In genomic region chr1:37317870-37318431, GRCh38 we compare ENCODE assay signal across 18 cellular contexts.
DNase-seq lines count a peak whose midpoint lies in the region; ATAC-seq and TF ChIP-seq lines count a peak whose summit lies in the region.
"Had no signal": no experiment of that assay in that cellular context is flagged by ENCODE, and none has a peak within 500 bp of the region (broad histone marks: within the 10 kb centered on the region; RNA-seq: fewer than 3 reads in every experiment).

No MANE protein-coding gene starts in this region.

- H3K4me1 Mint-ChIP-seq in endodermal cell: peaks cover 26% of the 10 kb centered on the region
- no peaks in the 10 kb centered on the region for H3K4me1 Mint-ChIP-seq in activated CD8-positive, alpha-beta T cell treated with anti-CD3 and anti-CD28 coated beads, Interleukin-2, amount 10 ng/mL, durations not matched to agents 7 days and 5 days (ENCODE audit: low read depth)

- no peaks in the 10 kb centered on the region for H3K36me3 Mint-ChIP-seq in endodermal cell (ENCODE audit: low read depth)
- H3K36me3 Mint-ChIP-seq in activated CD8-positive, alpha-beta T cell treated with anti-CD3 and anti-CD28 coated beads, Interleukin-2, amount 10 ng/mL, durations not matched to agents 7 days and 5 days (ENCODE audit: low read depth): no peaks in the 10 kb centered on the region
- H3K36me3 Mint-ChIP-seq: CD8-positive, alpha-beta memory T cell had no signal

- H3K4me3 Mint-ChIP-seq in endodermal cell: no peak overlapping the region
- no peak overlapping the region for H3K4me3 Mint-ChIP-seq in activated CD8-positive, alpha-beta T cell treated with anti-CD3 and anti-CD28 coated beads, Interleukin-2, amount 10 ng/mL, durations not matched to agents 7 days and 5 days
- H3K4me3 Mint-ChIP-seq: CD8-positive, alpha-beta memory T cell; neural crest cell; T-helper 1 cell treated with Interleukin-12 subunit alpha and Interleukin-12 subunit beta and Interleukin-4 antibody, amounts not matched to agents 30 μg/mL and 1 μg/mL, for 36 hours had no signal

- no peaks in the 10 kb centered on the region for H3K36me3 ChIP-seq in endodermal cell (ENCODE audit: control insufficient read depth, insufficient read depth, low read length)
- no peaks in the 10 kb centered on the region for H3K36me3 ChIP-seq in MG63
- H3K36me3 ChIP-seq: right atrium auricular region had no signal

- no peak overlapping the region for H3K27ac ChIP-seq in endodermal cell (ENCODE audit: low read depth, low read length)
- H3K27ac ChIP-seq: right atrium auricular region had no signal

- DNase-seq in COR-L47 (lab: John Stamatoyannopoulos, UW) (peak; percentile 52), NCI-H1092 (lab: John Stamatoyannopoulos, UW) (peak; percentile 48), endodermal cell (peak; percentile 61), omental fat pad (ENCODE audit: low spot score) (no peak), MG63 (no peak)
- no peak for DNase-seq in stimulated activated CD4-positive, alpha-beta T cell treated with anti-CD3 and anti-CD28 coated beads, Interleukin-2, amount 100 ng/mL, for 48 hours
- no peak for DNase-seq in activated CD8-positive, alpha-beta T cell treated with anti-CD3 and anti-CD28 coated beads, Interleukin-2, amount 10 ng/mL, durations not matched to agents 7 days and 5 days
- DNase-seq in activated CD4-positive, alpha-beta T cell treated with anti-CD3 and anti-CD28 coated beads, Interleukin-2, amount 50 U/mL, for 1 hour: no peak
- DNase-seq: activated effector memory CD4-positive, alpha-beta T cell treated with Interleukin-2 at 50 U/mL for 16 hours; CD8-positive, alpha-beta memory T cell; GDM1; Karpas-422; mesenchymal stem cell; NCI-H226; SHP77 had no signal

- no peaks in the 10 kb centered on the region for H3K9me3 ChIP-seq in endodermal cell (ENCODE audit: control insufficient read depth, low read length)
- H3K9me3 ChIP-seq in MG63: no peaks in the 10 kb centered on the region
- H3K9me3 ChIP-seq: right atrium auricular region had no signal

- ATAC-seq in omental fat pad (ENCODE audit: low FRiP score): peak; percentile 16
- no peak for ATAC-seq in activated CD8-positive, alpha-beta T cell treated with anti-CD3 and anti-CD28 coated beads, Interleukin-2, amount 10 ng/mL, durations not matched to agents 7 days and 5 days

- POLR2A ChIA-PET in activated CD8-positive, alpha-beta T cell treated with anti-CD3 and anti-CD28 coated beads, Interleukin-2, amount 10 ng/mL, durations not matched to agents 7 days and 5 days (lab: Charles Lee): interaction anchor here (0.5 kb wide), 1 partner anchor 126 kb away, joined by 3 read pairs; no protein-coding TSS in a partner anchor

- H3K4me1 ChIP-seq in endodermal cell (ENCODE audit: control insufficient read depth, insufficient read depth, low read length): peaks cover 2% of the 10 kb centered on the region
- H3K4me1 ChIP-seq: right atrium auricular region had no signal

- CTCF ChIA-PET in activated CD8-positive, alpha-beta T cell treated with anti-CD3 and anti-CD28 coated beads, Interleukin-2, amount 10 ng/mL, durations not matched to agents 7 days and 5 days (lab: Charles Lee): no interaction called here

- TF ChIP-seq CTCF in endodermal cell (conservative IDR thresholded peaks at IDR 0.05) (no peak), omental fat pad (IDR thresholded peaks at IDR 0.05) (no peak)

- 70 to 81% methylated on average over 20 to 33 of the region's 33 CpGs for WGBS in endodermal cell (ENCODE audit: insufficient coverage in 1 of 2, insufficient read length in 1 of 2), 2 experiments

- no peak overlapping the region for H3K9ac ChIP-seq in endodermal cell (ENCODE audit: extremely low read depth, low read length, poor library complexity, severe bottlenecking)

- no peak overlapping the region for H3K27ac Mint-ChIP-seq in endodermal cell
- no peak overlapping the region for H3K27ac Mint-ChIP-seq in activated CD8-positive, alpha-beta T cell treated with anti-CD3 and anti-CD28 coated beads, Interleukin-2, amount 10 ng/mL, durations not matched to agents 7 days and 5 days
- H3K27ac Mint-ChIP-seq: T-helper 1 cell treated with Interleukin-12 subunit alpha and Interleukin-12 subunit beta and Interleukin-4 antibody, amounts not matched to agents 30 μg/mL and 1 μg/mL, for 36 hours had no signal

- H3K27me3 ChIP-seq in endodermal cell (ENCODE audit: control insufficient read depth, insufficient read depth, low read length, poor library complexity, severe bottlenecking): no peaks in the 10 kb centered on the region
- H3K27me3 ChIP-seq in MG63: peaks cover 31% of the 10 kb centered on the region

- H3K4me3 ChIP-seq in endodermal cell (ENCODE audit: low read length): no peak overlapping the region
- no peak overlapping the region for H3K4me3 ChIP-seq in MG63
- H3K4me3 ChIP-seq: right atrium auricular region had no signal

- no peaks in the 10 kb centered on the region for H3K9me3 Mint-ChIP-seq in endodermal cell
- H3K9me3 Mint-ChIP-seq in activated CD8-positive, alpha-beta T cell treated with anti-CD3 and anti-CD28 coated beads, Interleukin-2, amount 10 ng/mL, durations not matched to agents 7 days and 5 days (ENCODE audit: insufficient read depth): no peaks in the 10 kb centered on the region
- H3K9me3 Mint-ChIP-seq: neural crest cell; T-helper 1 cell treated with Interleukin-12 subunit alpha and Interleukin-12 subunit beta and Interleukin-4 antibody, amounts not matched to agents 30 μg/mL and 1 μg/mL, for 36 hours had no signal

- H3K27me3 Mint-ChIP-seq in endodermal cell (ENCODE audit: insufficient read depth): peaks cover 20% of the 10 kb centered on the region
- H3K27me3 Mint-ChIP-seq in activated CD8-positive, alpha-beta T cell treated with anti-CD3 and anti-CD28 coated beads, Interleukin-2, amount 10 ng/mL, durations not matched to agents 7 days and 5 days (ENCODE audit: low read depth): peaks cover 49% of the 10 kb centered on the region

Comparison
In these comparisons a context has a peak if more than half of its experiments do, and no peak if none do; other contexts are left out.
1. DNase-seq: peak in COR-L47 (single experiment), NCI-H1092 (single experiment) and endodermal cell (single experiment); none in omental fat pad (single experiment), stimulated activated CD4-positive, alpha-beta T cell treated with anti-CD3 and anti-CD28 coated beads, Interleukin-2, amount 100 ng/mL, for 48 hours (0 of 2), activated CD8-positive, alpha-beta T cell treated with anti-CD3 and anti-CD28 coated beads, Interleukin-2, amount 10 ng/mL, durations not matched to agents 7 days and 5 days (single experiment), activated CD4-positive, alpha-beta T cell treated with anti-CD3 and anti-CD28 coated beads, Interleukin-2, amount 50 U/mL, for 1 hour (single experiment) and MG63 (single experiment).